Comparison of ENCODE assay signal across 4 cellular contexts in the genomic region with DNA sequence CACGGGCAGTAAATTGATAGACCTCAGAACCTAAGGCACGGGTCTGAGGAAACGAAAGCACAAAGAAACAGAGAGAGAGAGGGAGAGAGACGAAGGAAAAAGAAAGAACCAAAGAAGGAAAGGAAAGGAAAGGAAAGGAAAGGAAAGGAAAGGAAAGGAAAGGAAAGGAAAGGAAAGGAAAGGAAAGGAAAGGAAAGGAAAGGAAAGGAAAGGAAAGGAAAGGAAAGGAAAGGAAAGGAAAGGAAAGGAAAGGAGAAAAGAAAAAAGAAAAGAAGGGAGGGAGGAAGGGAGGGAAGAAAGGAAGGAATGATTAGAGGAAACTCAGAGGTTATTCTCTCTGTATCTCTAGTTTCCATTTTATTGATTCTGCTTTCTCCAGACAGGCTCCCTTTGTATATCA.
A peak's percentile ranks its signal among the peaks of the same experiment; 100 is the strongest.
DNase-seq lines count a peak whose midpoint lies in the region; ATAC-seq and TF ChIP-seq lines count a peak whose summit lies in the region.
"Not testable (repeated sequence)": the region's sequence is repeated elsewhere in the genome, so short reads cannot be mapped to it uniquely, and the experiment has no call there.

No MANE protein-coding gene starts in this region.

- H3K4me3 Mint-ChIP-seq in Calu3 (ENCODE audit: low read depth, unreplicated experiment): not testable (repeated sequence)

- H3K9me3 Mint-ChIP-seq in Calu3 (ENCODE audit: low read depth, unreplicated experiment): not testable (repeated sequence)

- not testable (repeated sequence) for H3K36me3 Mint-ChIP-seq in Calu3 (ENCODE audit: insufficient read depth, unreplicated experiment)

- DNase-seq in Calu3, MM.1S, PC-3: not testable (repeated sequence)

- H3K27me3 Mint-ChIP-seq in Calu3 (ENCODE audit: unreplicated experiment): not testable (repeated sequence)

- not testable (repeated sequence) for H4K20me1 ChIP-seq in MM.1S (ENCODE audit: insufficient read depth, low read length); PC-3 (ENCODE audit: low read length)

- POLR2A ChIA-PET in HEK293 (lab: Yijun Ruan, JAX); PC-3 (lab: Charles Lee; ENCODE audit: unreplicated experiment): not testable (repeated sequence)

- H3K27me3 ChIP-seq in MM.1S (replicated peaks; ENCODE audit: insufficient read depth, low read length); PC-3 (ENCODE audit: low read length): not testable (repeated sequence)

- not testable (repeated sequence) for H3K9ac ChIP-seq in MM.1S (ENCODE audit: low read length); PC-3 (ENCODE audit: low read length)

- peak overlapping the region; percentile 9; the same call in 1 of the 2 replicates for H2AFZ ChIP-seq in MM.1S (ENCODE audit: low read length)
- peak overlapping the region; percentile 46; the same call in 1 of the 2 replicates for H2AFZ ChIP-seq in PC-3 (ENCODE audit: low read length)

- H3K27ac Mint-ChIP-seq in Calu3 (ENCODE audit: unreplicated experiment): peak overlapping the region; percentile 3

- not testable (repeated sequence) for H3K4me1 ChIP-seq in HEK293 (ENCODE audit: control insufficient read depth, insufficient read depth, low read length); MM.1S (ENCODE audit: low read length); PC-3 (ENCODE audit: insufficient read depth, low read length)

- not testable (repeated sequence) for TF ChIP-seq CTCF in Calu3 (IDR thresholded peaks at IDR 0.05; ENCODE audit: unreplicated experiment); HEK293 (tag by site-specific recombination; IDR thresholded peaks at IDR 0.05); MM.1S (IDR thresholded peaks at IDR 0.05; ENCODE audit: low read length); PC-3 (conservative IDR thresholded peaks at IDR 0.05; ENCODE audit: low read depth, low read length)

- intact Hi-C loops in Calu3 (cut with micrococcal nuclease; ENCODE audit: unreplicated experiment); PC-3 (cut with micrococcal nuclease): not testable (repeated sequence)

- not testable (repeated sequence) for H3K9me2 ChIP-seq in MM.1S (replicated peaks; ENCODE audit: insufficient read depth, low read length); PC-3 (replicated peaks; ENCODE audit: low read length)

- H3K36me3 ChIP-seq in HEK293 (ENCODE audit: control insufficient read depth in 2 of 2, insufficient read depth in 1 of 2, low read length in 2 of 2); MM.1S (replicated peaks; ENCODE audit: insufficient read depth, low read length); PC-3 (ENCODE audit: low read depth, low read length): not testable (repeated sequence)

- ATAC-seq in PC-3: not testable (repeated sequence)

- H3F3A ChIP-seq in MM.1S (ENCODE audit: insufficient read depth, low read length); PC-3 (ENCODE audit: low read length, unreplicated experiment): not testable (repeated sequence)

- not testable (repeated sequence) for H3K4me3 ChIP-seq in HEK293 (ENCODE audit: low read depth, low read length); MM.1S (ENCODE audit: low read length); PC-3 (ENCODE audit: low read length)

- H3K9me3 ChIP-seq in HEK293 (ENCODE audit: control insufficient read depth, insufficient read depth, low read depth, low read length); MM.1S (replicated peaks; ENCODE audit: insufficient read depth, low read length); PC-3 (ENCODE audit: low read length): not testable (repeated sequence)

- H3K4me1 Mint-ChIP-seq in Calu3 (ENCODE audit: low read depth, unreplicated experiment): not testable (repeated sequence)

- H3K27ac ChIP-seq in HEK293 (ENCODE audit: extremely low read depth, low read depth, low read length); MM.1S (ENCODE audit: low read length); PC-3 (ENCODE audit: low read length): not testable (repeated sequence)

- not testable (repeated sequence) for BruUV-seq in Calu3 (replicated peaks; lab: Mats Ljungman, UMichigan); PC-3 (replicated peaks; lab: Mats Ljungman, UMichigan)

- peak overlapping the region; percentile 27 for H3K4me2 ChIP-seq in MM.1S (ENCODE audit: low read depth, low read length)
- not testable (repeated sequence) for H3K4me2 ChIP-seq in PC-3 (ENCODE audit: low read length)

- not testable (repeated sequence) for H3K79me2 ChIP-seq in MM.1S (ENCODE audit: low read length); PC-3 (ENCODE audit: low read length)

- CTCF ChIA-PET in Calu3 (lab: Charles Lee); HEK293 (lab: Yijun Ruan, JAX); PC-3 (lab: Charles Lee): not testable (repeated sequence)

TF ChIP-seq in HEK293, 187 proteins besides CTCF, POLR2A, EP300 and RAD21:
- TF ChIP-seq PRDM1 (tag by site-specific recombination; IDR thresholded peaks at IDR 0.05): peak; percentile 96
